11 cellular contexts compared by ENCODE assay signal in genomic region chr12:124369901-124370378, GRCh38.
A peak's percentile ranks its signal among the peaks of the same experiment; 100 is the strongest.
DNase-seq lines count a peak whose midpoint lies in the region; FAIRE-seq and TF ChIP-seq lines count a peak whose summit lies in the region.
"Had no signal": no experiment of that assay in that cellular context is flagged by ENCODE, and none has a peak within 500 bp of the region (broad histone marks: within the 10 kb centered on the region; RNA-seq: fewer than 3 reads in every experiment).

No MANE protein-coding gene starts in this region.

- H3K9me3 ChIP-seq in HUES6 (ENCODE audit: control insufficient read depth, insufficient read depth, low read depth, low read length) (no peaks in the 10 kb centered on the region), H1 (ENCODE audit: insufficient read depth in 2 of 2, low read depth in 1 of 2, low read length in 1 of 2) (no peaks in the 10 kb centered on the region), stomach (no peaks in the 10 kb centered on the region)
- H3K9me3 ChIP-seq: BLaER1 treated with 17β-estradiol and CSF1 and Interleukin-3, amounts not matched to agents 10 nM and 100 nM had no signal

- TF ChIP-seq CTCF in H1 (IDR thresholded peaks at IDR 0.05; ENCODE audit: control extremely low read depth in 1 of 3, insufficient read depth in 1 of 3, low read depth in 1 of 3, low read length in 3 of 3) (no peak), stomach (IDR thresholded peaks at IDR 0.05) (no peak)

- H3K4me3 ChIP-seq in HUES6 (ENCODE audit: low read depth, low read length) (no peak overlapping the region), H1 (ENCODE audit: extremely low read depth in 1 of 4, insufficient read depth in 2 of 4, low read depth in 3 of 4, low read length in 4 of 4) (no peak overlapping the region), stomach (no peak overlapping the region)
- H3K4me3 ChIP-seq: BLaER1 treated with 17β-estradiol and CSF1 and Interleukin-3, amounts not matched to agents 10 nM and 100 nM had no signal

- TF ChIP-seq EP300 in H1 (IDR thresholded peaks at IDR 0.05; ENCODE audit: borderline replicate concordance in 1 of 2, low read depth in 2 of 2, low read length in 2 of 2) (no peak), stomach (IDR thresholded peaks at IDR 0.05) (no peak)

- FAIRE-seq in H1 (lab: Jason Lieb, UNC) (no peak), GM19239 (lab: Jason Lieb, UNC) (no peak)

- no peak overlapping the region for H2BK5ac ChIP-seq in H1 (ENCODE audit: low read depth, low read length)

- no peak overlapping the region for H3K4me2 ChIP-seq in H1 (ENCODE audit: insufficient read depth in 1 of 2, low read depth in 2 of 2, low read length in 2 of 2)
- H3K4me2 ChIP-seq: BLaER1 treated with 17β-estradiol and CSF1 and Interleukin-3, amounts not matched to agents 10 nM and 100 nM had no signal

- no peak overlapping the region for H2BK20ac ChIP-seq in H1 (ENCODE audit: low read length)

- TF ChIP-seq RAD21 in H1 (IDR thresholded peaks at IDR 0.05 in 1 of 2, conservative IDR thresholded peaks at IDR 0.05 in 1 of 2; ENCODE audit: low read depth in 2 of 2, low read length in 2 of 2) = no peak

- H2BK15ac ChIP-seq in H1 (ENCODE audit: low read length) = no peak overlapping the region

- H3K56ac ChIP-seq in H1 (replicated peaks; ENCODE audit: insufficient read length, low read depth, low read length) = no peak overlapping the region

- 96% methylated on average over 17 of the region's 17 CpGs; no CpG with 5 or more reads in 1 of the 2 experiments for WGBS in H1 (ENCODE audit: extremely low coverage in 1 of 2, insufficient coverage in 1 of 2, insufficient read length in 1 of 2, insufficient replicate concordance in 2 of 2, low coverage in 1 of 2, low lambda C conversion rate in 2 of 2, missing lambda C conversion rate in 1 of 2), 2 experiments
- WGBS in stomach, 5 donors = 6 to 40% (median 28%) methylated on average over 7 to 17 of the region's 17 CpGs

- H3K23me2 ChIP-seq in H1 (ENCODE audit: low read depth, low read length) = no peaks in the 10 kb centered on the region

- no peak overlapping the region for H4K91ac ChIP-seq in H1 (replicated peaks; ENCODE audit: insufficient read length, low read length)

- intact Hi-C loops in stomach (cut with DNase I; ENCODE audit: low total_unique reads) = no loop called here

- H3K4ac ChIP-seq in H1 (replicated peaks; ENCODE audit: insufficient read length, low read depth, low read length) = no peak overlapping the region

- no peak overlapping the region for H3K18ac ChIP-seq in H1 (ENCODE audit: extremely low read depth, low read length)

- no peak overlapping the region for H2AK5ac ChIP-seq in H1 (ENCODE audit: low read depth, low read length)

- no peaks in the 10 kb centered on the region for H3K79me2 ChIP-seq in H1 (ENCODE audit: control insufficient read depth in 1 of 2, insufficient read depth in 2 of 2, low read length in 2 of 2)

- no peak overlapping the region for H4K5ac ChIP-seq in H1 (ENCODE audit: insufficient read length, low read depth, low read length)

- peak overlapping the region; percentile 47; the same call in 1 of the 2 replicates for H4K8ac ChIP-seq in H1 (ENCODE audit: extremely low read depth, insufficient read depth, low read length)

- no peak overlapping the region for H3K27ac ChIP-seq in HUES6 (ENCODE audit: low read depth, low read length)
- no peak overlapping the region for H3K27ac ChIP-seq in H1 (ENCODE audit: low read depth, low read length)
- H3K27ac ChIP-seq in stomach = peak overlapping the region; percentile 91 to 95 (median 94)
- H3K27ac ChIP-seq: BLaER1 treated with 17β-estradiol and CSF1 and Interleukin-3, amounts not matched to agents 10 nM and 100 nM had no signal

- H3K36me3 ChIP-seq in HUES6 (ENCODE audit: control insufficient read depth, insufficient read depth, low read length) (peaks cover 75% of the 10 kb centered on the region), H1 (ENCODE audit: control insufficient read depth in 2 of 4, insufficient read depth in 4 of 4, low read length in 3 of 4) (peaks cover 6 to 20% (median 9%) of the 10 kb centered on the region in 4 experiments; a peak in 6 of 8 replicates), stomach (peaks cover 40 to 89% (median 64%) of the 10 kb centered on the region in 4 donors)

- TF ChIP-seq POLR2A in H1 (IDR thresholded peaks at IDR 0.05; ENCODE audit: control extremely low read depth in 1 of 2, low read depth in 2 of 2, low read length in 2 of 2) (no peak), stomach (IDR thresholded peaks at IDR 0.05) (no peak)

- H2AFZ ChIP-seq in H1 (ENCODE audit: low read length) = no peak overlapping the region

- H2BK120ac ChIP-seq in H1 (replicated peaks; ENCODE audit: low read depth, low read length) = no peak overlapping the region

- H4K20me1 ChIP-seq in H1 (replicated peaks in 1 of 2; ENCODE audit: control insufficient read depth in 1 of 2, insufficient read depth in 2 of 2, low read length in 2 of 2) = peaks cover 2 to 14% of the 10 kb centered on the region in 2 experiments

- no peak for DNase-seq in H1 (ENCODE audit: low read depth in 1 of 2, low spot score in 2 of 2)
- DNase-seq in medulla oblongata (ENCODE audit: extremely low spot score) = peak; percentile 59
- DNase-seq in stomach = no peak
- DNase-seq in RKO (ENCODE audit: low spot score) = no peak
- DNase-seq in GM19239 (ENCODE audit: insufficient read length, low spot score) = no peak
- no peak for DNase-seq in DMS79 treated with DMSO at 0.1 percent for 48 hours (lab: John Stamatoyannopoulos, UW)
- no peak for DNase-seq in mesenteric fat pad (ENCODE audit: low spot score)
- DNase-seq: effector CD4-positive, alpha-beta T cell; NCI-H1694 treated with DMSO at 0.1 percent for 48 hours had no signal

- H3K79me1 ChIP-seq in H1 (ENCODE audit: low read depth, low read length) = no peaks in the 10 kb centered on the region

- H2BK12ac ChIP-seq in H1 (ENCODE audit: low read depth, low read length) = no peak overlapping the region

- H3K27me3 ChIP-seq in HUES6 (ENCODE audit: control insufficient read depth, insufficient read depth, low read length) = no peaks in the 10 kb centered on the region
- H3K27me3 ChIP-seq in H1 (replicated peaks in 1 of 4; ENCODE audit: control insufficient read depth in 3 of 4, extremely low read depth in 1 of 4, insufficient read depth in 3 of 4, low read length in 3 of 4) = no peaks in the 10 kb centered on the region
- no peaks in the 10 kb centered on the region for H3K27me3 ChIP-seq in stomach
- H3K27me3 ChIP-seq: BLaER1 treated with 17β-estradiol and CSF1 and Interleukin-3, amounts not matched to agents 10 nM and 100 nM had no signal

- H3K9ac ChIP-seq in HUES6 (ENCODE audit: low read length) = peak overlapping the region; percentile 2
- no peak overlapping the region for H3K9ac ChIP-seq in H1 (replicated peaks in 1 of 4; ENCODE audit: extremely low read depth in 1 of 4, low read depth in 3 of 4, low read length in 3 of 4)
- H3K9ac ChIP-seq: BLaER1 treated with 17β-estradiol and CSF1 and Interleukin-3, amounts not matched to agents 10 nM and 100 nM had no signal

- no peaks in the 10 kb centered on the region for H3K4me1 ChIP-seq in HUES6 (ENCODE audit: control insufficient read depth, insufficient read depth, low read length)
- no peaks in the 10 kb centered on the region for H3K4me1 ChIP-seq in H1 (replicated peaks in 1 of 4; ENCODE audit: control insufficient read depth in 3 of 4, insufficient read depth in 4 of 4, low read length in 3 of 4)
- peaks cover 42 to 78% (median 61%) of the 10 kb centered on the region in 4 donors for H3K4me1 ChIP-seq in stomach

- no peak overlapping the region for H3K23ac ChIP-seq in H1 (ENCODE audit: insufficient read length)

- CTCF ChIA-PET in H1 (lab: Charles Lee; ENCODE audit: partially characterized antibody) = interaction anchor here (0.9 to 2.5 kb wide), 3 partner anchors 23 to 398 kb away, joined by 3 to 8 read pairs (median 3); no protein-coding TSS in a partner anchor

- no peak overlapping the region for H3K14ac ChIP-seq in H1 (ENCODE audit: insufficient read length)

- POLR2A ChIA-PET in H1 (lab: Charles Lee; ENCODE audit: partially characterized antibody) = interaction anchor here (1.5 kb wide), 1 partner anchor 19 kb away, joined by 3 read pairs; no protein-coding TSS in a partner anchor

TF ChIP-seq in H1, 55 proteins besides CTCF, POLR2A, EP300 and RAD21 (continues in another document):
- TF ChIP-seq, protein P1, sequence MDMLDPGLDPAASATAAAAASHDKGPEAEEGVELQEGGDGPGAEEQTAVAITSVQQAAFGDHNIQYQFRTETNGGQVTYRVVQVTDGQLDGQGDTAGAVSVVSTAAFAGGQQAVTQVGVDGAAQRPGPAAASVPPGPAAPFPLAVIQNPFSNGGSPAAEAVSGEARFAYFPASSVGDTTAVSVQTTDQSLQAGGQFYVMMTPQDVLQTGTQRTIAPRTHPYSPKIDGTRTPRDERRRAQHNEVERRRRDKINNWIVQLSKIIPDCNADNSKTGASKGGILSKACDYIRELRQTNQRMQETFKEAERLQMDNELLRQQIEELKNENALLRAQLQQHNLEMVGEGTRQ (IDR thresholded peaks at IDR 0.05; ENCODE audit: low read length) = no peak
- TF ChIP-seq ZNF274 (IDR thresholded peaks at IDR 0.05; ENCODE audit: borderline replicate concordance, extremely low read depth, low read length) (no peak), POU5F1 (IDR thresholded peaks at IDR 0.05; ENCODE audit: low read depth, low read length) (no peak), BACH1 (IDR thresholded peaks at IDR 0.05; ENCODE audit: low read length) (no peak), CBX5 (IDR thresholded peaks at IDR 0.05; ENCODE audit: low read depth, low read length) (no peak), TAF1 (IDR thresholded peaks at IDR 0.05; ENCODE audit: low read depth, low read length) (no peak), CHD1 (IDR thresholded peaks at IDR 0.05; ENCODE audit: low read depth, low read length) (no peak), MAX (IDR thresholded peaks at IDR 0.05) (no peak), CHD2 (IDR thresholded peaks at IDR 0.05; ENCODE audit: low read length) (no peak), GABPA (IDR thresholded peaks at IDR 0.05; ENCODE audit: borderline replicate concordance, insufficient read depth, low read length) (no peak)
- TF ChIP-seq, protein P2, sequence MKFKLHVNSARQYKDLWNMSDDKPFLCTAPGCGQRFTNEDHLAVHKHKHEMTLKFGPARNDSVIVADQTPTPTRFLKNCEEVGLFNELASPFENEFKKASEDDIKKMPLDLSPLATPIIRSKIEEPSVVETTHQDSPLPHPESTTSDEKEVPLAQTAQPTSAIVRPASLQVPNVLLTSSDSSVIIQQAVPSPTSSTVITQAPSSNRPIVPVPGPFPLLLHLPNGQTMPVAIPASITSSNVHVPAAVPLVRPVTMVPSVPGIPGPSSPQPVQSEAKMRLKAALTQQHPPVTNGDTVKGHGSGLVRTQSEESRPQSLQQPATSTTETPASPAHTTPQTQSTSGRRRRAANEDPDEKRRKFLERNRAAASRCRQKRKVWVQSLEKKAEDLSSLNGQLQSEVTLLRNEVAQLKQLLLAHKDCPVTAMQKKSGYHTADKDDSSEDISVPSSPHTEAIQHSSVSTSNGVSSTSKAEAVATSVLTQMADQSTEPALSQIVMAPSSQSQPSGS (IDR thresholded peaks at IDR 0.05; ENCODE audit: low read length) = no peak

Comparison
In these comparisons a context has a peak if more than half of its experiments do, and no peak if none do; other contexts are left out.
1. H3K27ac ChIP-seq: peak in stomach (5 of 5); none in HUES6 (single experiment) and H1 (single experiment).